In genomic region chr16:10925285-10925684, GRCh38 we compare ENCODE assay signal across 10 cellular contexts. TPM values are rescaled to one million over a fixed set of nuclear protein-coding genes. Genes with fewer than 3 reads are reported as not detected.
DNase-seq lines count a peak whose midpoint lies in the region; ATAC-seq, FAIRE-seq and TF ChIP-seq lines count a peak whose summit lies in the region.
"Not testable (repeated sequence)": the region's sequence is repeated elsewhere in the genome, so short reads cannot be mapped to it uniquely, and the experiment has no call there.
"Had no signal": no experiment of that assay in that cellular context is flagged by ENCODE, and none has a peak within 500 bp of the region (broad histone marks: within the 10 kb centered on the region; RNA-seq: fewer than 3 reads in every experiment).

No MANE protein-coding gene starts in this region.

- not testable (repeated sequence) for FAIRE-seq in HepG2 (lab: Jason Lieb, UNC)

- H3K36me3 Mint-ChIP-seq in WTC11 = not testable (repeated sequence)
- H3K36me3 Mint-ChIP-seq in stimulated activated memory B cell treated with anti-CD40 and anti-IgM and Interleukin-4, amounts not matched to agents 10 μg/mL and 1 μg/mL and 100 μg/mL, for 72 hours = peaks cover 56% of the 10 kb centered on the region

- H3K4me1 ChIP-seq in Karpas-422 (ENCODE audit: low read length) = peaks cover 60% of the 10 kb centered on the region
- peaks cover 33% of the 10 kb centered on the region for H3K4me1 ChIP-seq in HepG2 (ENCODE audit: insufficient read depth, low read length)
- peaks cover 44% of the 10 kb centered on the region for H3K4me1 ChIP-seq in psoas muscle

- not testable (repeated sequence) for H2AFZ ChIP-seq in Karpas-422 (ENCODE audit: low read length); HepG2 (ENCODE audit: low read length)

- H3K36me3 ChIP-seq in Karpas-422 (ENCODE audit: insufficient read depth, low read length) (peaks cover 49% of the 10 kb centered on the region), HepG2 (replicated peaks in 1 of 2; ENCODE audit: control insufficient read depth in 1 of 2, insufficient read depth in 2 of 2, low read length in 2 of 2) (peaks cover 18 to 36% of the 10 kb centered on the region in 2 experiments), psoas muscle (ENCODE audit: insufficient read depth in 1 of 2, low read depth in 1 of 2) (peaks cover 0 to 49% of the 10 kb centered on the region in 2 donors)

- H3K9me3 ChIP-seq in Karpas-422 (ENCODE audit: low read length); HepG2 (ENCODE audit: low read length); psoas muscle: not testable (repeated sequence)

- DNase-seq in Karpas-422; WTC11 (ENCODE audit: low spot score); coronary artery (ENCODE audit: low spot score); HepG2 (ENCODE audit: low spot score); psoas muscle: not testable (repeated sequence)

- H3K27ac Mint-ChIP-seq in WTC11 = not testable (repeated sequence)
- H3K27ac Mint-ChIP-seq in stimulated activated memory B cell treated with anti-CD40 and anti-IgM and Interleukin-4, amounts not matched to agents 10 μg/mL and 1 μg/mL and 100 μg/mL, for 72 hours = peak overlapping the region; percentile 68

- peak; percentile 3 for TF ChIP-seq POLR2A in GM18505 (IDR thresholded peaks at IDR 0.05; ENCODE audit: borderline replicate concordance, extremely low read depth, insufficient read depth, insufficient read length)
- TF ChIP-seq POLR2A in HepG2 (IDR thresholded peaks at IDR 0.05; ENCODE audit: insufficient read depth in 1 of 2, low read depth in 2 of 2, low read length in 2 of 2) = not testable (repeated sequence)

- H3K9me2 ChIP-seq in Karpas-422 (replicated peaks; ENCODE audit: insufficient read depth, low read length) = not testable (repeated sequence)

- H4K20me1 ChIP-seq in Karpas-422 (ENCODE audit: insufficient read depth, low read depth, low read length); HepG2 (ENCODE audit: insufficient read depth, low read length): not testable (repeated sequence)

- H3K9me3 Mint-ChIP-seq in WTC11; stimulated activated memory B cell treated with anti-CD40 and anti-IgM and Interleukin-4, amounts not matched to agents 10 μg/mL and 1 μg/mL and 100 μg/mL, for 72 hours: not testable (repeated sequence)

- H3K4me1 Mint-ChIP-seq in WTC11 = not testable (repeated sequence)
- peaks cover 57% of the 10 kb centered on the region for H3K4me1 Mint-ChIP-seq in stimulated activated memory B cell treated with anti-CD40 and anti-IgM and Interleukin-4, amounts not matched to agents 10 μg/mL and 1 μg/mL and 100 μg/mL, for 72 hours

- H3K4me2 ChIP-seq in Karpas-422 (ENCODE audit: low read depth, low read length, poor library complexity, severe bottlenecking); HepG2 (ENCODE audit: low read depth, low read length): not testable (repeated sequence)

- POLR2A ChIA-PET in WTC11 (lab: Charles Lee) (interaction anchor here (0.8 kb wide), 1 partner anchor 18 kb away, joined by 4 read pairs; no protein-coding TSS in a partner anchor), HepG2 (lab: Yijun Ruan, JAX) (interaction anchor here (1.4 kb wide), 1 partner anchor 16 kb away, joined by 3 read pairs; no protein-coding TSS in a partner anchor)

- H3K4me3 ChIP-seq in Karpas-422 (ENCODE audit: low read length); coronary artery; HepG2 (replicated peaks in 1 of 3; ENCODE audit: insufficient read depth in 1 of 3, low read depth in 2 of 3, low read length in 3 of 3); psoas muscle: not testable (repeated sequence)

- H3K4me3 Mint-ChIP-seq in WTC11; stimulated activated memory B cell treated with anti-CD40 and anti-IgM and Interleukin-4, amounts not matched to agents 10 μg/mL and 1 μg/mL and 100 μg/mL, for 72 hours: not testable (repeated sequence)

- not testable (repeated sequence) for H3K27me3 ChIP-seq in Karpas-422 (ENCODE audit: low read length); HepG2 (ENCODE audit: control insufficient read depth in 1 of 2, insufficient read depth in 2 of 2, low read length in 2 of 2); psoas muscle (ENCODE audit: insufficient read depth in 3 of 3, low read length in 2 of 3)

- CTCF ChIA-PET in WTC11 (lab: Charles Lee); HepG2 (lab: Yijun Ruan, JAX; ENCODE audit: low intra/inter-chr PET ratio, low total read pairs): not testable (repeated sequence)

- not testable (repeated sequence) for H3K9ac ChIP-seq in Karpas-422 (ENCODE audit: low read length); HepG2 (ENCODE audit: insufficient read depth, low read depth, low read length)

- TF ChIP-seq RAD21 in HepG2 (CRISPR knock-in tag; IDR thresholded peaks at IDR 0.05) = not testable (repeated sequence)

- TF ChIP-seq EP300 in HepG2 (IDR thresholded peaks at IDR 0.05; ENCODE audit: low read depth in 2 of 2, low read length in 2 of 2); HepG2 (CRISPR knock-in tag; IDR thresholded peaks at IDR 0.05; ENCODE audit: borderline replicate concordance): not testable (repeated sequence)

- not testable (repeated sequence) for TF ChIP-seq CTCF in WTC11 (IDR thresholded peaks at IDR 0.05); coronary artery (IDR thresholded peaks at IDR 0.05); HepG2 (CRISPR knock-in tag; IDR thresholded peaks at IDR 0.05); psoas muscle (IDR thresholded peaks at IDR 0.05)

- H3K27ac ChIP-seq in Karpas-422 (ENCODE audit: low read length) (peak overlapping the region; percentile 72; the same call in 1 of the 2 replicates), coronary artery (peak overlapping the region; percentile 2 to 89), psoas muscle (peak overlapping the region; percentile 91)
- H3K27ac ChIP-seq in HepG2 (ENCODE audit: extremely low read length, insufficient read depth, low read length) = not testable (repeated sequence)

- BruUV-seq in HepG2 (replicated peaks; lab: Mats Ljungman, UMichigan) = not testable (repeated sequence)

- not testable (repeated sequence) for H3K79me2 ChIP-seq in Karpas-422 (ENCODE audit: low read length); HepG2 (ENCODE audit: insufficient read depth, low read length)

- 97% methylated on average over 3 of the region's 3 CpGs for WGBS in HepG2 (ENCODE audit: low lambda C conversion rate)
- WGBS in psoas muscle, 3 donors = 96 to 100% (median 98%) methylated on average over 3 of the region's 3 CpGs

- not testable (repeated sequence) for ATAC-seq in GM18505 (IDR thresholded peaks at IDR 0.05; ENCODE audit: unreplicated experiment); WTC11; HepG2; psoas muscle; stimulated activated memory B cell treated with anti-CD40 and anti-IgM and Interleukin-4, amounts not matched to agents 10 μg/mL and 1 μg/mL and 100 μg/mL, for 72 hours

- H3K27me3 Mint-ChIP-seq in WTC11 (ENCODE audit: low read depth); stimulated activated memory B cell treated with anti-CD40 and anti-IgM and Interleukin-4, amounts not matched to agents 10 μg/mL and 1 μg/mL and 100 μg/mL, for 72 hours: not testable (repeated sequence)

- in situ Hi-C loops in HepG2 (cut with HindIII; ENCODE audit: extremely low pct_ligation_motif_present, low pct_unique_long_range_greater_than_20kb) = not testable (repeated sequence)

- intact Hi-C loops in HepG2 (cut with micrococcal nuclease; ENCODE audit: unreplicated experiment); psoas muscle (cut with DNase I): not testable (repeated sequence)

RNA-seq across cellular contexts. Expression of gene DEXI, which starts 17.0 kb away (rescaled TPM):
- total RNA-seq in Karpas-422 (2014; rRNA removed; shearing (Covaris generic); ENCODE audit: low replicate concordance) = 40.7 and 59.7 TPM in 2 replicates
- total RNA-seq in WTC11 (2021) (33.7 to 42.1 TPM (median 37.7 TPM) in 3 replicates), HepG2 (2016; rRNA removed; fragmentation: Illumina TruSeq; extraction: Trizol) (57.9 and 70.4 TPM in 2 replicates), psoas muscle (10 to 100 TPM; 71.9 to 95.1 (median 83.1) TPM)
- total RNA-seq in HepG2 (2016; cell fraction: cytosol; rRNA removed; fragmentation: Illumina TruSeq; extraction: Trizol; ENCODE audit: low read depth) = 68.6 and 86.7 TPM in 2 replicates
- total RNA-seq in HepG2 (2016; cell fraction: insoluble cytoplasmic fraction; rRNA removed; fragmentation: Illumina TruSeq; extraction: Trizol) = 54.1 and 71.8 TPM in 2 replicates
- 117 and 144 TPM in 2 replicates for total RNA-seq in HepG2 (2016; cell fraction: membrane; rRNA removed; fragmentation: Illumina TruSeq; extraction: Trizol)
- total RNA-seq in HepG2 (2016; cell fraction: nucleus; rRNA removed; fragmentation: Illumina TruSeq; extraction: Trizol) = 35.4 and 46.3 TPM in 2 replicates
- polyA plus RNA-seq in HepG2 (2011; rRNA removed) (51.5 and 54.4 TPM in 2 replicates), psoas muscle (100 to 1,000 TPM in 2 of 3 donors, 10 to 100 TPM in 1; 98.9 to 122 (median 104) TPM)
- 69.5 and 78.6 TPM in 2 replicates for polyA plus RNA-seq in HepG2 (2011; cell fraction: cytosol; rRNA removed)
- polyA plus RNA-seq in HepG2 (2011; cell fraction: nucleus; rRNA removed) = 40.4 and 50.2 TPM in 2 replicates
- 45.6 and 55.0 TPM in 2 replicates for polyA plus RNA-seq in HepG2 (2012)
- polyA plus RNA-seq in HepG2 (2016; cell fraction: cytosol; fragmentation: Illumina TruSeq; extraction: Trizol; ENCODE audit: low read depth) = 70.9 and 88.4 TPM in 2 replicates
- polyA plus RNA-seq in HepG2 (2016; cell fraction: insoluble cytoplasmic fraction; fragmentation: Illumina TruSeq; extraction: Trizol; ENCODE audit: low read depth) = 58.1 and 70.0 TPM in 2 replicates
- polyA plus RNA-seq in HepG2 (2016; cell fraction: membrane; fragmentation: Illumina TruSeq; extraction: Trizol; ENCODE audit: low read depth) = 120 and 124 TPM in 2 replicates
- 60.2 and 65.5 TPM in 2 replicates for polyA plus RNA-seq in HepG2 (2016; cell fraction: nucleus; fragmentation: Illumina TruSeq; extraction: Trizol; ENCODE audit: insufficient read depth, low read depth)
- 31.7 and 71.0 TPM in 2 replicates for polyA minus RNA-seq in HepG2 (2011; rRNA and poly(A)+ RNA removed; ENCODE audit: low replicate concordance)
- polyA minus RNA-seq in HepG2 (2011; cell fraction: cytosol; rRNA and poly(A)+ RNA removed) = 34.2 and 35.1 TPM in 2 replicates
- polyA minus RNA-seq in HepG2 (2011; cell fraction: nucleus; rRNA and poly(A)+ RNA removed) = 24.7 and 27.7 TPM in 2 replicates

RNA-seq across cellular contexts. Expression of gene CLEC16A, which starts 19.1 kb away (rescaled TPM):
- 14.4 and 17.4 TPM in 2 replicates for total RNA-seq in Karpas-422 (2014; rRNA removed; shearing (Covaris generic); ENCODE audit: low replicate concordance)
- total RNA-seq in WTC11 (2021) (14.4 to 16.0 TPM (median 15.4 TPM) in 3 replicates), HepG2 (2016; rRNA removed; fragmentation: Illumina TruSeq; extraction: Trizol) (10.3 and 13.6 TPM in 2 replicates), psoas muscle (10 to 100 TPM; 18.3 to 24.5 (median 22.4) TPM)
- total RNA-seq in HepG2 (2016; cell fraction: cytosol; rRNA removed; fragmentation: Illumina TruSeq; extraction: Trizol; ENCODE audit: low read depth) = 35.7 and 39.7 TPM in 2 replicates
- 10.6 and 12.8 TPM in 2 replicates for total RNA-seq in HepG2 (2016; cell fraction: insoluble cytoplasmic fraction; rRNA removed; fragmentation: Illumina TruSeq; extraction: Trizol)
- total RNA-seq in HepG2 (2016; cell fraction: membrane; rRNA removed; fragmentation: Illumina TruSeq; extraction: Trizol) = 14.4 and 15.9 TPM in 2 replicates
- total RNA-seq in HepG2 (2016; cell fraction: nucleus; rRNA removed; fragmentation: Illumina TruSeq; extraction: Trizol) = 17.5 and 18.7 TPM in 2 replicates
- polyA plus RNA-seq in HepG2 (2011; rRNA removed) (8.5 and 9.5 TPM in 2 replicates), psoas muscle (10 to 100 TPM; 13.1 to 28.1 (median 15.3) TPM)
- polyA plus RNA-seq in HepG2 (2011; cell fraction: cytosol; rRNA removed) = 6.6 and 6.8 TPM in 2 replicates
- 17.0 and 19.5 TPM in 2 replicates for polyA plus RNA-seq in HepG2 (2011; cell fraction: nucleus; rRNA removed)
- 10.3 and 12.0 TPM in 2 replicates for polyA plus RNA-seq in HepG2 (2012)
- 1.7 and 1.9 TPM in 2 replicates for polyA plus RNA-seq in HepG2 (2016; cell fraction: cytosol; fragmentation: Illumina TruSeq; extraction: Trizol; ENCODE audit: low read depth)
- polyA plus RNA-seq in HepG2 (2016; cell fraction: insoluble cytoplasmic fraction; fragmentation: Illumina TruSeq; extraction: Trizol; ENCODE audit: low read depth) = 11.8 and 14.0 TPM in 2 replicates
- polyA plus RNA-seq in HepG2 (2016; cell fraction: membrane; fragmentation: Illumina TruSeq; extraction: Trizol; ENCODE audit: low read depth) = 3.4 and 4.4 TPM in 2 replicates
- polyA plus RNA-seq in HepG2 (2016; cell fraction: nucleus; fragmentation: Illumina TruSeq; extraction: Trizol; ENCODE audit: insufficient read depth, low read depth) = 22.7 and 25.7 TPM in 2 replicates
- polyA minus RNA-seq in HepG2 (2011; rRNA and poly(A)+ RNA removed; ENCODE audit: low replicate concordance) = 24.9 and 35.4 TPM in 2 replicates
- polyA minus RNA-seq in HepG2 (2011; cell fraction: cytosol; rRNA and poly(A)+ RNA removed) = 14.4 and 19.0 TPM in 2 replicates
- 25.8 and 32.0 TPM in 2 replicates for polyA minus RNA-seq in HepG2 (2011; cell fraction: nucleus; rRNA and poly(A)+ RNA removed)

RNA-seq across cellular contexts. Expression of gene CIITA, which starts 48.3 kb away (rescaled TPM):
- total RNA-seq in Karpas-422 (2014; rRNA removed; shearing (Covaris generic); ENCODE audit: low replicate concordance) = 66.2 and 96.5 TPM in 2 replicates
- 0.21 to 0.27 TPM (median 0.26 TPM) in 3 replicates for total RNA-seq in WTC11 (2021)
- 0.09 and 0.11 TPM in 2 replicates for total RNA-seq in HepG2 (2016; rRNA removed; fragmentation: Illumina TruSeq; extraction: Trizol)
- 0.09 TPM in 1 of 2 replicates, not detected in the other for total RNA-seq in HepG2 (2016; cell fraction: cytosol; rRNA removed; fragmentation: Illumina TruSeq; extraction: Trizol; ENCODE audit: low read depth)
- 0.10 and 0.13 TPM in 2 replicates for total RNA-seq in HepG2 (2016; cell fraction: insoluble cytoplasmic fraction; rRNA removed; fragmentation: Illumina TruSeq; extraction: Trizol)
- total RNA-seq in HepG2 (2016; cell fraction: membrane; rRNA removed; fragmentation: Illumina TruSeq; extraction: Trizol) = 0.09 and 0.21 TPM in 2 replicates
- total RNA-seq in HepG2 (2016; cell fraction: nucleus; rRNA removed; fragmentation: Illumina TruSeq; extraction: Trizol) = 0.19 TPM in 1 of 2 replicates, not detected in the other
- polyA plus RNA-seq in HepG2 (2011; rRNA removed) = 0.05 and 0.08 TPM in 2 replicates
- 0.10 and 0.11 TPM in 2 replicates for polyA plus RNA-seq in HepG2 (2011; cell fraction: cytosol; rRNA removed)
- polyA plus RNA-seq in HepG2 (2011; cell fraction: nucleus; rRNA removed) = 0.28 and 0.47 TPM in 2 replicates
- polyA plus RNA-seq in HepG2 (2012) = 0.36 and 0.56 TPM in 2 replicates
- polyA plus RNA-seq in HepG2 (2016; cell fraction: cytosol; fragmentation: Illumina TruSeq; extraction: Trizol; ENCODE audit: low read depth) = 0.11 and 0.14 TPM in 2 replicates
- 0.13 TPM in 1 of 2 replicates, not detected in the other for polyA plus RNA-seq in HepG2 (2016; cell fraction: insoluble cytoplasmic fraction; fragmentation: Illumina TruSeq; extraction: Trizol; ENCODE audit: low read depth)
- polyA plus RNA-seq in HepG2 (2016; cell fraction: membrane; fragmentation: Illumina TruSeq; extraction: Trizol; ENCODE audit: low read depth) = 0.24 TPM in 1 of 2 replicates, not detected in the other
- polyA plus RNA-seq in HepG2 (2016; cell fraction: nucleus; fragmentation: Illumina TruSeq; extraction: Trizol; ENCODE audit: insufficient read depth, low read depth) = 0.15 TPM in 1 of 2 replicates, not detected in the other
- 0.06 and 1.5 TPM in 2 replicates for polyA minus RNA-seq in HepG2 (2011; rRNA and poly(A)+ RNA removed; ENCODE audit: low replicate concordance)
- 0.26 TPM in 1 of 2 replicates, not detected in the other for polyA minus RNA-seq in HepG2 (2011; cell fraction: cytosol; rRNA and poly(A)+ RNA removed)
- polyA minus RNA-seq in HepG2 (2011; cell fraction: nucleus; rRNA and poly(A)+ RNA removed) = 0.12 and 0.26 TPM in 2 replicates
- total RNA-seq in psoas muscle = 10 to 100 TPM in 1 of 4 donors, 1 to 10 TPM in 3; 2.9 to 13.8 (median 5.2) TPM
- 10 to 100 TPM in 1 of 3 donors, 1 to 10 TPM in 2; 2.3 to 15.3 (median 4.1) TPM for polyA plus RNA-seq in psoas muscle
- total RNA-seq: Daoy, G401 had no signal
- polyA plus RNA-seq: BJ had no signal
